Comparison of ENCODE assay signal across 29 cellular contexts in genomic region chr10:962342-962741, GRCh38.
"Had no signal": no experiment of that assay in that cellular context is flagged by ENCODE, and none has a peak within 500 bp of the region (broad histone marks: within the 10 kb centered on the region; RNA-seq: fewer than 3 reads in every experiment).

No MANE protein-coding gene starts in this region.

- DNase-seq: naive thymus-derived CD8-positive, alpha-beta T cell; nephron progenitor cell; nucleus accumbens; ovary; psoas muscle; right cardiac atrium; spleen; stimulated activated CD4-positive, alpha-beta T cell treated with anti-CD3 and anti-CD28 coated beads, Interleukin-12 subunit alpha, Interleukin-12 subunit beta, amount 100 ng/mL, for 4 hours; stimulated activated CD4-positive, alpha-beta T cell treated with anti-CD3 and anti-CD28 coated beads, Interleukin-1b, Interleukin-23, amount 100 ng/mL, for 48 hours; stimulated activated CD4-positive, alpha-beta T cell treated with anti-CD3 and anti-CD28 coated beads, Interleukin-4, amount 100 ng/mL, for 1 hour; stimulated activated CD4-positive, alpha-beta T cell treated with anti-CD3 and anti-CD28 coated beads, Interleukin-4, amount 100 ng/mL, for 4 hours; stimulated activated CD8-positive, alpha-beta memory T cell treated with anti-CD3 and anti-CD28 coated beads, Interleukin-4, amount 100 ng/mL, for 48 hours; stimulated activated naive CD4-positive, alpha-beta T cell; stimulated activated naive CD8-positive, alpha-beta T cell treated with anti-CD3 and anti-CD28 coated beads, Interleukin-15, amount 100 ng/mL, for 72 hours; stimulated activated naive CD8-positive, alpha-beta T cell treated with anti-CD3 and anti-CD28 coated beads, Interleukin-15, Interleukin-2, amounts not matched to agents 100 U/mL and 50 U/mL, for 24 hours; substantia nigra; testis; tibial artery; transverse colon; uterus had no signal

- H3K4me2 ChIP-seq: smooth muscle cell had no signal

- H2AFZ ChIP-seq: parathyroid adenoma had no signal

- H3K79me2 ChIP-seq: parathyroid adenoma had no signal

- ATAC-seq: naive thymus-derived CD8-positive, alpha-beta T cell; natural killer cell treated with Interleukin-12 subunit alpha and Interleukin-12 subunit beta and Interleukin-15 and Interleukin-18, amount 100 ng/mL, for 72 hours; psoas muscle; right cardiac atrium; sciatic nerve; stimulated activated memory B cell treated with anti-CD40 and anti-IgM and Interleukin-4, amounts not matched to agents 10 μg/mL and 1 μg/mL and 100 μg/mL, for 72 hours; stimulated activated naive CD8-positive, alpha-beta T cell treated with anti-CD3 and anti-CD28 coated beads, Interleukin-15, amount 100 ng/mL, for 72 hours; stimulated activated naive CD8-positive, alpha-beta T cell treated with anti-CD3 and anti-CD28 coated beads, Interleukin-15, Interleukin-2, amounts not matched to agents 100 U/mL and 50 U/mL, for 24 hours; upper lobe of right lung had no signal

- H3K4me3 ChIP-seq: ovary, psoas muscle, skin epidermis, smooth muscle cell, spleen, suprapubic skin, testis, tibial artery, transverse colon, upper lobe of right lung, uterus had no signal

- H3K9ac ChIP-seq: parathyroid adenoma had no signal

- H3K36me3 ChIP-seq: neutrophil, ovary, spleen, suprapubic skin, tibial artery, transverse colon, upper lobe of right lung, uterus had no signal

- H3K27ac ChIP-seq: neutrophil, ovary, parathyroid adenoma, psoas muscle, skin epidermis, spleen, suprapubic skin, testis, tibial artery, transverse colon, upper lobe of right lung, uterus had no signal

- H3K9me3 ChIP-seq: neutrophil, ovary, psoas muscle, spleen, suprapubic skin, testis, tibial artery, transverse colon, upper lobe of right lung, uterus had no signal

- H3K4me1 ChIP-seq: parathyroid adenoma, psoas muscle, spleen, suprapubic skin, testis, tibial artery, transverse colon, upper lobe of right lung, uterus had no signal

- H3K27me3 ChIP-seq: neutrophil, ovary, spleen, testis, transverse colon, upper lobe of right lung, uterus had no signal
